Comparison of ENCODE assay signal across 20 cellular contexts in genomic region chr9:89811356-89811755, GRCh38.
"Had no signal": no experiment of that assay in that cellular context is flagged by ENCODE, and none has a peak within 500 bp of the region (broad histone marks: within the 10 kb centered on the region; RNA-seq: fewer than 3 reads in every experiment).

No MANE protein-coding gene starts in this region.

- H3K36me3 Mint-ChIP-seq: naive B cell had no signal

- H3K27ac ChIP-seq: esophagus squamous epithelium, gastroesophageal sphincter, left lung, neutrophil, ovary, right atrium auricular region, sigmoid colon, skin epidermis, tibial nerve, uterus had no signal

- DNase-seq: central memory CD4-positive, alpha-beta T cell; effector memory CD8-positive, alpha-beta T cell; esophagus squamous epithelium; foreskin fibroblast; glutamatergic neuron; islet precursor cell; left lung; mesendoderm; naive B cell; ovary; sigmoid colon; stimulated activated CD4-positive, alpha-beta T cell treated with anti-CD3 and anti-CD28 coated beads, Interleukin-4, amount 100 ng/mL, for 4 hours; stimulated activated naive CD4-positive, alpha-beta T cell treated with Interleukin-2 at 50 U/mL for 16 hours had no signal

- H3K9me3 ChIP-seq: esophagus squamous epithelium, gastroesophageal sphincter, left lung, neutrophil, ovary, right atrium auricular region, sigmoid colon, tibial nerve, uterus had no signal

- H3K27me3 ChIP-seq: left lung, ovary, right atrium auricular region, sigmoid colon, tibial nerve, uterus had no signal

- H3K9me3 Mint-ChIP-seq: effector memory CD8-positive, alpha-beta T cell; naive B cell; nephron had no signal

- H3K4me3 Mint-ChIP-seq: effector memory CD8-positive, alpha-beta T cell; naive B cell; nephron had no signal

- H3K27ac Mint-ChIP-seq: effector memory CD8-positive, alpha-beta T cell had no signal

- ATAC-seq: effector memory CD8-positive, alpha-beta T cell; gastroesophageal sphincter; left lung had no signal
